In genomic region chr1:32455958-32456357, GRCh38 we compare ENCODE assay signal across 36 cellular contexts. TPM values are rescaled to one million over a fixed set of nuclear protein-coding genes. Genes with fewer than 3 reads are reported as not detected.
"Had no signal": no experiment of that assay in that cellular context is flagged by ENCODE, and none has a peak within 500 bp of the region (broad histone marks: within the 10 kb centered on the region; RNA-seq: fewer than 3 reads in every experiment).

No MANE protein-coding gene starts in this region.

- DNase-seq: activated B cell treated with CpG ODN at 0.5 μM for 24 hours; activated CD4-positive, alpha-beta memory T cell treated with anti-CD3 and anti-CD28 coated beads, Interleukin-2, amount 10 ng/mL, durations not matched to agents 7 days and 5 days; activated CD4-positive, alpha-beta T cell treated with anti-CD3 and anti-CD28 coated beads for 4 hours; activated CD4-positive, alpha-beta T cell treated with anti-CD3 and anti-CD28 coated beads, Interleukin-2, amount 10 ng/mL, durations not matched to agents 24 days and 14 days; activated CD4-positive, alpha-beta T cell treated with anti-CD3 and anti-CD28 coated beads, Interleukin-2, amount 50 U/mL, for 48 hours; activated CD4-positive, CD25-positive, alpha-beta regulatory T cell treated with anti-CD3 and anti-CD28 coated beads, Interleukin-2, amount 50 U/mL, for 72 hours; activated CD8-positive, alpha-beta memory T cell treated with anti-CD3 and anti-CD28 coated beads for 24 hours; activated CD8-positive, alpha-beta memory T cell treated with anti-CD3 and anti-CD28 coated beads, Interleukin-2, amount 10 ng/mL, durations not matched to agents 7 days and 5 days; activated CD8-positive, alpha-beta memory T cell treated with anti-CD3 and anti-CD28 coated beads, Interleukin-2, amount 50 U/mL, for 48 hours; activated CD8-positive, alpha-beta T cell treated with anti-CD3 and anti-CD28 coated beads, Interleukin-2, amount 10 ng/mL, durations not matched to agents 7 days and 5 days; activated effector memory CD4-positive, alpha-beta T cell treated with Interleukin-2 at 50 U/mL for 16 hours; activated gamma-delta T cell; activated naive CD4-positive, alpha-beta T cell treated with anti-CD3 and anti-CD28 coated beads, Interleukin-2, amount 10 ng/mL, durations not matched to agents 7 days and 5 days; activated naive CD4-positive, alpha-beta T cell treated with Interleukin-2 at 50 U/mL for 16 hours; activated naive CD8-positive, alpha-beta T cell treated with anti-CD3 and anti-CD28 coated beads, Interleukin-2, amount 10 ng/mL, durations not matched to agents 7 days and 5 days; activated naive CD8-positive, alpha-beta T cell treated with anti-CD3 and anti-CD28 coated beads, Interleukin-2, amount 50 U/mL, for 24 hours; activated T-cell treated with anti-CD3 and anti-CD28 coated beads, Interleukin-2, amount 50 U/mL, for 24 hours; activated T-cell treated with anti-CD3 and anti-CD28 coated beads, Interleukin-2, amount 50 U/mL, for 48 hours; amygdala; anterior cingulate cortex; caudate nucleus; cerebellar nuclear complex; T-helper 1 cell; T-helper 2 cell; T-helper 9 cell had no signal

- H3K4me1 ChIP-seq: ascending aorta had no signal

- H3K27ac ChIP-seq: ascending aorta, cardiac muscle cell had no signal

- H3K4me3 ChIP-seq: ascending aorta, cardiac muscle cell had no signal

- H3K4me1 Mint-ChIP-seq: activated B cell treated with CpG ODN at 0.5 μM for 24 hours; activated CD4-positive, alpha-beta memory T cell treated with anti-CD3 and anti-CD28 coated beads, Interleukin-2, amount 10 ng/mL, durations not matched to agents 7 days and 5 days; activated CD4-positive, alpha-beta T cell treated with anti-CD3 and anti-CD28 coated beads, Interleukin-2, amount 10 ng/mL, durations not matched to agents 24 days and 14 days; activated CD8-positive, alpha-beta memory T cell treated with anti-CD3 and anti-CD28 coated beads, Interleukin-2, amount 10 ng/mL, durations not matched to agents 7 days and 5 days; activated naive CD4-positive, alpha-beta T cell treated with anti-CD3 and anti-CD28 coated beads, Interleukin-2, amount 10 ng/mL, durations not matched to agents 7 days and 5 days; activated naive CD4-positive, alpha-beta T cell treated with anti-CD3 and anti-CD28 coated beads, Interleukin-2, amount 50 U/mL, for 24 hours; activated naive CD8-positive, alpha-beta T cell treated with anti-CD3 and anti-CD28 coated beads, Interleukin-2, amount 10 ng/mL, durations not matched to agents 7 days and 5 days; activated naive CD8-positive, alpha-beta T cell treated with anti-CD3 and anti-CD28 coated beads, Interleukin-2, amount 50 U/mL, for 24 hours; brain; central memory CD8-positive, alpha-beta T cell had no signal

- H3K4me3 Mint-ChIP-seq: activated B cell treated with CpG ODN at 0.5 μM for 24 hours; activated CD4-positive, alpha-beta memory T cell treated with anti-CD3 and anti-CD28 coated beads, Interleukin-2, amount 10 ng/mL, durations not matched to agents 7 days and 5 days; activated CD4-positive, alpha-beta T cell treated with anti-CD3 and anti-CD28 coated beads, Interleukin-2, amount 10 ng/mL, durations not matched to agents 24 days and 14 days; activated CD8-positive, alpha-beta memory T cell treated with anti-CD3 and anti-CD28 coated beads, Interleukin-2, amount 10 ng/mL, durations not matched to agents 7 days and 5 days; activated CD8-positive, alpha-beta T cell treated with anti-CD3 and anti-CD28 coated beads, Interleukin-2, amount 10 ng/mL, durations not matched to agents 7 days and 5 days; activated naive CD4-positive, alpha-beta T cell treated with anti-CD3 and anti-CD28 coated beads, Interleukin-2, amount 10 ng/mL, durations not matched to agents 7 days and 5 days; activated naive CD4-positive, alpha-beta T cell treated with anti-CD3 and anti-CD28 coated beads, Interleukin-2, amount 50 U/mL, for 24 hours; activated naive CD8-positive, alpha-beta T cell; activated naive CD8-positive, alpha-beta T cell treated with anti-CD3 and anti-CD28 coated beads, Interleukin-2, amount 10 ng/mL, durations not matched to agents 7 days and 5 days; activated naive CD8-positive, alpha-beta T cell treated with anti-CD3 and anti-CD28 coated beads, Interleukin-2, amount 50 U/mL, for 24 hours; activated T-cell treated with anti-CD3 and anti-CD28 coated beads, Interleukin-2, amount 50 U/mL, for 24 hours; brain; central memory CD8-positive, alpha-beta T cell; T-helper 1 cell treated with Interleukin-12 subunit alpha and Interleukin-12 subunit beta and Interleukin-4 antibody, amounts not matched to agents 30 μg/mL and 1 μg/mL, for 36 hours; T-helper 2 cell treated with Interferon-gamma antibody and Interleukin-4, amounts not matched to agents 5 μg/mL and 100 μg/mL, for 36 hours had no signal

- H3K27ac Mint-ChIP-seq: activated B cell treated with CpG ODN at 0.5 μM for 24 hours; activated CD4-positive, alpha-beta memory T cell treated with anti-CD3 and anti-CD28 coated beads, Interleukin-2, amount 10 ng/mL, durations not matched to agents 7 days and 5 days; activated CD4-positive, alpha-beta T cell treated with anti-CD3 and anti-CD28 coated beads, Interleukin-2, amount 10 ng/mL, durations not matched to agents 24 days and 14 days; activated CD8-positive, alpha-beta memory T cell treated with anti-CD3 and anti-CD28 coated beads, Interleukin-2, amount 10 ng/mL, durations not matched to agents 7 days and 5 days; activated CD8-positive, alpha-beta T cell treated with anti-CD3 and anti-CD28 coated beads, Interleukin-2, amount 10 ng/mL, durations not matched to agents 7 days and 5 days; activated naive CD4-positive, alpha-beta T cell treated with anti-CD3 and anti-CD28 coated beads, Interleukin-2, amount 10 ng/mL, durations not matched to agents 7 days and 5 days; activated naive CD4-positive, alpha-beta T cell treated with anti-CD3 and anti-CD28 coated beads, Interleukin-2, amount 50 U/mL, for 24 hours; activated naive CD8-positive, alpha-beta T cell; activated naive CD8-positive, alpha-beta T cell treated with anti-CD3 and anti-CD28 coated beads, Interleukin-2, amount 10 ng/mL, durations not matched to agents 7 days and 5 days; activated naive CD8-positive, alpha-beta T cell treated with anti-CD3 and anti-CD28 coated beads, Interleukin-2, amount 50 U/mL, for 24 hours; activated T-cell treated with anti-CD3 and anti-CD28 coated beads, Interleukin-2, amount 50 U/mL, for 24 hours; activated T-helper 2 cell treated with anti-CD3 and anti-CD28 coated beads, Interferon-gamma antibody, Interleukin-2, Interleukin-4, amounts not matched to agents 10 μg/mL and 5 μg/mL and 100 μg/mL, durations not matched to agents 14 hours and 24 hours and 36 hours; brain; T-helper 1 cell treated with Interleukin-12 subunit alpha and Interleukin-12 subunit beta and Interleukin-4 antibody, amounts not matched to agents 30 μg/mL and 1 μg/mL, for 36 hours; T-helper 2 cell treated with Interferon-gamma antibody and Interleukin-4, amounts not matched to agents 5 μg/mL and 100 μg/mL, for 36 hours had no signal

- H3K27me3 ChIP-seq: ascending aorta, cardiac muscle cell had no signal

- ATAC-seq: activated CD8-positive, alpha-beta memory T cell treated with anti-CD3 and anti-CD28 coated beads, Interleukin-2, amount 10 ng/mL, durations not matched to agents 7 days and 5 days; activated CD8-positive, alpha-beta T cell treated with anti-CD3 and anti-CD28 coated beads, Interleukin-2, amount 10 ng/mL, durations not matched to agents 7 days and 5 days; activated naive CD8-positive, alpha-beta T cell treated with anti-CD3 and anti-CD28 coated beads, Interleukin-2, amount 50 U/mL, for 24 hours had no signal

- H3K36me3 ChIP-seq: ascending aorta, cardiac muscle cell had no signal

- H3K9me3 Mint-ChIP-seq: central memory CD8-positive, alpha-beta T cell had no signal

- H3K36me3 Mint-ChIP-seq: activated CD8-positive, alpha-beta memory T cell treated with anti-CD3 and anti-CD28 coated beads, Interleukin-2, amount 10 ng/mL, durations not matched to agents 7 days and 5 days; activated naive CD4-positive, alpha-beta T cell treated with anti-CD3 and anti-CD28 coated beads, Interleukin-2, amount 10 ng/mL, durations not matched to agents 7 days and 5 days; activated naive CD4-positive, alpha-beta T cell treated with anti-CD3 and anti-CD28 coated beads, Interleukin-2, amount 50 U/mL, for 24 hours; activated naive CD8-positive, alpha-beta T cell treated with anti-CD3 and anti-CD28 coated beads, Interleukin-2, amount 10 ng/mL, durations not matched to agents 7 days and 5 days; brain had no signal

- FAIRE-seq: bronchial epithelial cell, TTC549 had no signal

RNA-seq across cellular contexts. Expression of gene ZBTB8B, which starts 8.9 kb away (rescaled TPM):
- total RNA-seq: activated CD4-positive, alpha-beta memory T cell treated with anti-CD3 and anti-CD28 coated beads, Interleukin-2, amount 10 ng/mL, durations not matched to agents 7 days and 5 days; activated CD4-positive, alpha-beta T cell treated with anti-CD3 and anti-CD28 coated beads, Interleukin-2, amount 10 ng/mL, durations not matched to agents 24 days and 14 days; activated CD8-positive, alpha-beta memory T cell treated with anti-CD3 and anti-CD28 coated beads, Interleukin-2, amount 10 ng/mL, durations not matched to agents 7 days and 5 days; activated CD8-positive, alpha-beta T cell treated with anti-CD3 and anti-CD28 coated beads, Interleukin-2, amount 10 ng/mL, durations not matched to agents 7 days and 5 days; activated naive CD8-positive, alpha-beta T cell treated with anti-CD3 and anti-CD28 coated beads, Interleukin-2, amount 10 ng/mL, durations not matched to agents 7 days and 5 days; activated T-helper 2 cell treated with anti-CD3 and anti-CD28 coated beads, Interferon-gamma antibody, Interleukin-2, Interleukin-4, amounts not matched to agents 10 μg/mL and 5 μg/mL and 100 μg/mL, durations not matched to agents 14 hours and 24 hours and 36 hours; bronchial epithelial cell had no signal
